ENCODE assay signal across 8 cellular contexts in genomic region chr10:124417846-124418725, GRCh38. TPM values are rescaled to one million over a fixed set of nuclear protein-coding genes. Genes with fewer than 3 reads are reported as not detected.
DNase-seq lines count a peak whose midpoint lies in the region; ATAC-seq and TF ChIP-seq lines count a peak whose summit lies in the region.

No MANE protein-coding gene starts in this region.

- ATAC-seq in GM19438 (IDR thresholded peaks at IDR 0.05; ENCODE audit: low read depth, unreplicated experiment) (peak; percentile 39), HG03565 (IDR thresholded peaks at IDR 0.05; ENCODE audit: unreplicated experiment) (peak; percentile 27), left cardiac atrium (peak; percentile 74 to 81)

- peak overlapping the region; percentile 45 for H4K91ac ChIP-seq in trophoblast cell (ENCODE audit: low read depth, low read length)

- H3K23ac ChIP-seq in trophoblast cell (ENCODE audit: low read length), result no peak overlapping the region

- H4K20me1 ChIP-seq in SU-DHL-6 (ENCODE audit: low read depth, low read length), result no peaks in the 10 kb centered on the region

- peak overlapping the region; percentile 69 for H3K4me3 ChIP-seq in BE2C (ENCODE audit: low read depth, low read length)
- peak overlapping the region; percentile 69 for H3K4me3 ChIP-seq in SU-DHL-6 (ENCODE audit: insufficient read depth, low read length, poor library complexity, severe bottlenecking)
- H3K4me3 ChIP-seq in adrenal gland, result peak overlapping the region; percentile 62 to 89 (median 86)
- peak overlapping the region; percentile 90 for H3K4me3 ChIP-seq in trophoblast cell (ENCODE audit: low read depth, low read length)

- H3K4me1 ChIP-seq in BE2C (no peaks in the 10 kb centered on the region), adrenal gland (replicated peaks in 1 of 2) (peaks cover 9 to 60% of the 10 kb centered on the region in 2 donors), trophoblast cell (ENCODE audit: control insufficient read depth in 1 of 2, insufficient read depth in 2 of 2, low read length in 2 of 2) (peaks cover 3 to 6% of the 10 kb centered on the region in 2 experiments)

- H3K4ac ChIP-seq in trophoblast cell (ENCODE audit: low read depth, low read length), result peak overlapping the region; percentile 72

- H2BK5ac ChIP-seq in trophoblast cell (ENCODE audit: low read depth, low read length, poor library complexity), result no peak overlapping the region

- TF ChIP-seq POLR2A in adrenal gland (IDR thresholded peaks at IDR 0.05), result no peak

- H3K9ac ChIP-seq in SU-DHL-6 (ENCODE audit: low read length) (peak overlapping the region; percentile 65), trophoblast cell (ENCODE audit: low read length) (peak overlapping the region; percentile 79)

- H3K9me3 ChIP-seq in BE2C (no peaks in the 10 kb centered on the region), SU-DHL-6 (ENCODE audit: insufficient read depth, low read length) (no peaks in the 10 kb centered on the region), adrenal gland (replicated peaks in 1 of 3) (no peaks in the 10 kb centered on the region), trophoblast cell (ENCODE audit: insufficient read depth, low read depth, low read length) (no peaks in the 10 kb centered on the region)

- DNase-seq in BE2C, result peak; percentile 72
- peak; percentile 64 to 79 (median 67) for DNase-seq in adrenal gland
- DNase-seq in left cardiac atrium, result peak; percentile 72
- DNase-seq in trophoblast cell, result peak; percentile 52 to 64
- DNase-seq in ureter (ENCODE audit: low spot score), result peak; percentile 52

- no peak overlapping the region for H3K14ac ChIP-seq in trophoblast cell (ENCODE audit: low read length)

- H3K27ac ChIP-seq in SU-DHL-6 (ENCODE audit: low read depth, low read length) (no peak overlapping the region), adrenal gland (peak overlapping the region; percentile 43 to 96 (median 91)), trophoblast cell (ENCODE audit: low read depth, low read length) (peak overlapping the region; percentile 1)

- TF ChIP-seq CTCF in BE2C (IDR thresholded peaks at IDR 0.05; ENCODE audit: low read depth, low read length) (no peak), SU-DHL-6 (IDR thresholded peaks at IDR 0.05; ENCODE audit: insufficient read depth, low read length, poor library complexity, severe bottlenecking) (no peak), adrenal gland (IDR thresholded peaks at IDR 0.05) (no peak)

- no peaks in the 10 kb centered on the region for H3K79me1 ChIP-seq in trophoblast cell (ENCODE audit: low read length)

- peak overlapping the region; percentile 34 for H3K18ac ChIP-seq in trophoblast cell (ENCODE audit: low read length)

- H2BK12ac ChIP-seq in trophoblast cell (ENCODE audit: low read length), result no peak overlapping the region

- H2AK5ac ChIP-seq in trophoblast cell (ENCODE audit: low read length), result no peak overlapping the region

- 0 out of 2 replicates have a peak, but pooled peaks cover 3% of the 10 kb centered on the region for H3F3A ChIP-seq in SU-DHL-6 (ENCODE audit: insufficient read depth)

- H3K27me3 ChIP-seq in BE2C (no peaks in the 10 kb centered on the region), SU-DHL-6 (ENCODE audit: low read length) (no peaks in the 10 kb centered on the region), adrenal gland (no peaks in the 10 kb centered on the region), trophoblast cell (ENCODE audit: insufficient read depth, low read length) (no peaks in the 10 kb centered on the region)

- H3K4me2 ChIP-seq in SU-DHL-6 (ENCODE audit: low read depth, low read length, poor library complexity, severe bottlenecking), result peak overlapping the region; percentile 74
- peak overlapping the region; percentile 91 for H3K4me2 ChIP-seq in trophoblast cell (ENCODE audit: low read length)

- no peak overlapping the region for H2BK120ac ChIP-seq in trophoblast cell (ENCODE audit: insufficient read depth, low read length, poor library complexity)

- intact Hi-C loops in adrenal gland (cut with DNase I), result no loop called here
- intact Hi-C loops in left cardiac atrium (cut with DNase I), result loop anchor here in 1 of 2 donors (10.0 kb wide), 1 partner anchor 327 kb away; the partner anchor contains the start of gene FAM53B

- no peaks in the 10 kb centered on the region for H3K9me2 ChIP-seq in SU-DHL-6 (replicated peaks; ENCODE audit: insufficient read depth, low read length)

- peak overlapping the region; percentile 89 for H2AFZ ChIP-seq in SU-DHL-6 (ENCODE audit: low read depth, low read length, severe bottlenecking)
- H2AFZ ChIP-seq in trophoblast cell (ENCODE audit: insufficient read depth, low read length, poor library complexity), result peak overlapping the region; percentile 32

- H4K8ac ChIP-seq in trophoblast cell (ENCODE audit: low read depth, low read length), result peak overlapping the region; percentile 6

- H3K79me2 ChIP-seq in SU-DHL-6 (ENCODE audit: insufficient read depth, low read length) (peaks cover 8% of the 10 kb centered on the region), trophoblast cell (ENCODE audit: control insufficient read depth, insufficient read depth, low read length, poor library complexity) (peaks cover 7% of the 10 kb centered on the region)

- 5 to 11% (median 8%) methylated on average over 24 to 66 of the region's 66 CpGs for WGBS in adrenal gland, 4 donors
- no CpG with 5 or more reads among the region's 66 CpGs for WGBS in trophoblast cell (ENCODE audit: extremely low coverage, insufficient coverage, insufficient read length)

- H4K12ac ChIP-seq in trophoblast cell (ENCODE audit: low read depth, low read length), result no peak overlapping the region

- H3K36me3 ChIP-seq in BE2C, result no peaks in the 10 kb centered on the region
- H3K36me3 ChIP-seq in SU-DHL-6 (ENCODE audit: low read length), result no peaks in the 10 kb centered on the region
- H3K36me3 ChIP-seq in adrenal gland (replicated peaks in 1 of 2), result no peaks in the 10 kb centered on the region
- no peaks in the 10 kb centered on the region for H3K36me3 ChIP-seq in trophoblast cell (ENCODE audit: control insufficient read depth in 1 of 2, insufficient read depth in 2 of 2, low read length in 2 of 2)

RNA-seq across cellular contexts. Expression of gene OAT, which starts 0.6 kb away (rescaled TPM):
- 30.0 TPM for polyA plus RNA-seq in BE2C (2012; ENCODE audit: insufficient read depth, insufficient read length, low read depth)
- total RNA-seq in adrenal gland (100 to 1,000 TPM; 134 to 244 (median 180) TPM), left cardiac atrium (10 to 100 TPM; 37.2 to 51.1 TPM), ureter (50.4 TPM)
- 100 to 1,000 TPM in 1 of 3 donors, 10 to 100 TPM in 2; 39.7 to 203 (median 48.9) TPM for polyA plus RNA-seq in adrenal gland
- polyA plus RNA-seq in trophoblast cell (2013), result 48.2 and 50.5 TPM in 2 replicates

RNA-seq across cellular contexts. Expression of gene NKX1-2, which starts 31.7 kb away (rescaled TPM):
- not detected for polyA plus RNA-seq in BE2C (2012; ENCODE audit: insufficient read depth, insufficient read length, low read depth)
- not detected for total RNA-seq in adrenal gland
- not detected for polyA plus RNA-seq in adrenal gland
- not detected for total RNA-seq in left cardiac atrium
- 0.07 and 0.10 TPM in 2 replicates for polyA plus RNA-seq in trophoblast cell (2013)
- not detected for total RNA-seq in ureter

RNA-seq across cellular contexts. Expression of gene LHPP, which starts 43.5 kb away (rescaled TPM):
- 1.9 TPM for polyA plus RNA-seq in BE2C (2012; ENCODE audit: insufficient read depth, insufficient read length, low read depth)
- total RNA-seq in adrenal gland, result 10 to 100 TPM; 33.3 to 70.1 (median 45.7) TPM
- 10 to 100 TPM; 21.9 to 45.8 (median 41.2) TPM for polyA plus RNA-seq in adrenal gland
- total RNA-seq in left cardiac atrium, result 10 to 100 TPM; 11.6 to 16.4 TPM
- polyA plus RNA-seq in trophoblast cell (2013), result 7.4 and 7.6 TPM in 2 replicates
- 37.9 TPM for total RNA-seq in ureter

Comparison
In these comparisons a context has a peak if more than half of its experiments do, and no peak if none do; other contexts are left out.
1. ATAC-seq: peak in every context shown above with its lines; median percentile 78 in left cardiac atrium; 39 in GM19438; 27 in HG03565.